In genomic region chr11:29527391-29527936, GRCh38 we compare ENCODE assay signal across 8 cellular contexts.
DNase-seq lines count a peak whose midpoint lies in the region; ATAC-seq and TF ChIP-seq lines count a peak whose summit lies in the region.

No MANE protein-coding gene starts in this region.

- TF ChIP-seq CTCF in BJ (IDR thresholded peaks at IDR 0.05; ENCODE audit: insufficient read depth, low read depth, low read length) (peak; percentile 34), fibroblast of pulmonary artery (IDR thresholded peaks at IDR 0.05; ENCODE audit: low read length, missing control alignments) (peak; percentile 81), spleen (IDR thresholded peaks at IDR 0.05 in 8 of 11, conservative IDR thresholded peaks at IDR 0.05 in 3 of 11) (peak in 3 of 11 experiments; percentile 14 to 30 (median 15))

- CTCF ChIA-PET in BJ (lab: Yijun Ruan, JAX), result interaction anchor here (1.1 kb wide), 1 partner anchor 8 kb away, joined by 3 read pairs; no protein-coding TSS in a partner anchor

- H3K4me3 ChIP-seq in BJ (ENCODE audit: low read depth, low read length) (no peak overlapping the region), fibroblast of pulmonary artery (replicated peaks; ENCODE audit: low read depth, low read length) (no peak overlapping the region), spleen (no peak overlapping the region)

- POLR2A ChIA-PET in BJ (lab: Charles Lee), result no interaction called here

- intact Hi-C loops in left colon (cut with DNase I, micrococcal nuclease) (no loop called here), spleen (cut with DNase I; ENCODE audit: low total_unique reads) (no loop called here)

- no peaks in the 10 kb centered on the region for H3K27me3 ChIP-seq in BJ (ENCODE audit: control insufficient read depth, insufficient read depth, low read length)
- no peaks in the 10 kb centered on the region for H3K27me3 ChIP-seq in spleen (replicated peaks in 1 of 7)

- no peak for ATAC-seq in left colon

- no peak for TF ChIP-seq POLR2A in spleen (IDR thresholded peaks at IDR 0.05)

- DNase-seq in BJ (ENCODE audit: low read depth) (no peak), H4 (ENCODE audit: low spot score) (peak; percentile 81), NOMO-1 treated with dmso at 0.1 percent for 144 hours (lab: John Stamatoyannopoulos, UW; ENCODE audit: unreplicated experiment) (peak; percentile 89), fibroblast of pulmonary artery (ENCODE audit: low read depth) (peak; percentile 99), left colon (no peak), DMS79 (lab: John Stamatoyannopoulos, UW) (no peak), activated T-cell treated with anti-CD3 and anti-CD28 coated beads for 4 hours (no peak), spleen (no peak)

- H3K9me3 ChIP-seq in spleen, result peaks cover 0 to 53% (median 33%) of the 10 kb centered on the region in 8 donors

- H3K36me3 ChIP-seq in BJ (ENCODE audit: control insufficient read depth, insufficient read depth, low read length), result no peaks in the 10 kb centered on the region
- H3K36me3 ChIP-seq in spleen, result no peaks in the 10 kb centered on the region

- H3K27ac ChIP-seq in spleen, result peak overlapping the region in 2 of 8 donors; percentile 8 to 58

- H3K4me1 ChIP-seq in spleen, result no peaks in the 10 kb centered on the region

- WGBS in spleen, 5 donors, result 31 to 41% (median 36%) methylated on average over 3 of the region's 3 CpGs

Comparison
In these comparisons a context has a peak if more than half of its experiments do, and no peak if none do; other contexts are left out.
1. DNase-seq: peak in H4 (single experiment), NOMO-1 treated with dmso at 0.1 percent for 144 hours (single experiment) and fibroblast of pulmonary artery (single experiment); none in BJ (single experiment), left colon (0 of 2), DMS79 (single experiment), activated T-cell treated with anti-CD3 and anti-CD28 coated beads for 4 hours (single experiment) and spleen (single experiment).